In the genomic region with DNA sequence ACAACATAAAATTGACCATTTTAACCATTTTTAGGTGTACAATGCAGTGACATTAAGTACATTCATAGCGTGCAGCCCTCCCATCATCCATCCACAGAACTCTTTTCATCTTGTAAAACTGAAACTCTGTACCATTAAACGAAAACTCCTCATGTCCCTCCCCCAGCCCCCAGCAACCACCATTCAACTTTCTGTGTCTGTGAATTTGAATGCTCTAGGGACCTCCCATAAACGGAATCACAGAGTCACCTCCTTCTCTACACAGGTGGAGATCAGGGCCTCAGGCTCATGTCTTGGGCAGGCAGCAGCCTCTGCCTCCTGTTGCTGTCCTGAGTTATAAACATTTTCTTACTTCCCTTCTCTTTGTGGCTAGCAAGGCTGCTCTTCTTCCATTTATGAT, we compare ENCODE assay signal across 11 cellular contexts. TPM values are rescaled to one million over a fixed set of nuclear protein-coding genes. Genes with fewer than 3 reads are reported as not detected.
A peak's percentile ranks its signal among the peaks of the same experiment; 100 is the strongest.
DNase-seq lines count a peak whose midpoint lies in the region; ATAC-seq and TF ChIP-seq lines count a peak whose summit lies in the region.
"Had no signal": no experiment of that assay in that cellular context is flagged by ENCODE, and none has a peak within 500 bp of the region (broad histone marks: within the 10 kb centered on the region; RNA-seq: fewer than 3 reads in every experiment).

No MANE protein-coding gene starts in this region.

- peak; percentile 86 for ATAC-seq in GM21717 (IDR thresholded peaks at IDR 0.05; ENCODE audit: unreplicated experiment)
- peak; percentile 77 for ATAC-seq in HG03439 (IDR thresholded peaks at IDR 0.05; ENCODE audit: unreplicated experiment)
- no peak for ATAC-seq in HG02970 (IDR thresholded peaks at IDR 0.05; ENCODE audit: low FRiP score, unreplicated experiment)
- ATAC-seq: T-helper 17 cell had no signal

- no peak overlapping the region for H3K4me3 Mint-ChIP-seq in activated naive CD4-positive, alpha-beta T cell treated with anti-CD3 and anti-CD28 coated beads for 36 hours
- H3K4me3 Mint-ChIP-seq in progenitor cell of endocrine pancreas (ENCODE audit: low read depth): no peak overlapping the region
- H3K4me3 Mint-ChIP-seq: T-helper 17 cell had no signal

- H3K36me3 Mint-ChIP-seq in activated naive CD4-positive, alpha-beta T cell treated with anti-CD3 and anti-CD28 coated beads for 36 hours (ENCODE audit: low read depth): no peaks in the 10 kb centered on the region
- no peaks in the 10 kb centered on the region for H3K36me3 Mint-ChIP-seq in progenitor cell of endocrine pancreas (ENCODE audit: insufficient read depth)

- no peaks in the 10 kb centered on the region for H3K27me3 Mint-ChIP-seq in activated naive CD4-positive, alpha-beta T cell treated with anti-CD3 and anti-CD28 coated beads for 36 hours (ENCODE audit: low read depth)
- peaks cover 6% of the 10 kb centered on the region for H3K27me3 Mint-ChIP-seq in progenitor cell of endocrine pancreas
- H3K27me3 Mint-ChIP-seq: T-helper 17 cell had no signal

- no peaks in the 10 kb centered on the region for H3K9me3 Mint-ChIP-seq in activated naive CD4-positive, alpha-beta T cell treated with anti-CD3 and anti-CD28 coated beads for 36 hours
- no peaks in the 10 kb centered on the region for H3K9me3 Mint-ChIP-seq in progenitor cell of endocrine pancreas (ENCODE audit: low read depth)

- peaks cover 7% of the 10 kb centered on the region for H3K4me1 Mint-ChIP-seq in activated naive CD4-positive, alpha-beta T cell treated with anti-CD3 and anti-CD28 coated beads for 36 hours (ENCODE audit: low read depth)
- H3K4me1 Mint-ChIP-seq in progenitor cell of endocrine pancreas (ENCODE audit: low read depth): peaks cover 11% of the 10 kb centered on the region

- no peak overlapping the region for H3K27ac Mint-ChIP-seq in activated naive CD4-positive, alpha-beta T cell treated with anti-CD3 and anti-CD28 coated beads for 36 hours
- peak overlapping the region; percentile 78 for H3K27ac Mint-ChIP-seq in progenitor cell of endocrine pancreas
- H3K27ac Mint-ChIP-seq: T-helper 17 cell had no signal

- peak; percentile 55 for DNase-seq in activated naive CD4-positive, alpha-beta T cell treated with anti-CD3 and anti-CD28 coated beads for 36 hours
- DNase-seq in activated naive CD4-positive, alpha-beta T cell treated with Interleukin-2 at 50 U/mL for 16 hours: no peak
- DNase-seq in progenitor cell of endocrine pancreas (ENCODE audit: low spot score, unreplicated experiment): no peak
- no peak for DNase-seq in cerebellum (ENCODE audit: low spot score)
- DNase-seq in NCI-H2081 (lab: John Stamatoyannopoulos, UW): no peak
- DNase-seq: NCI-H2227 treated with DMSO at 0.1 percent for 48 hours, occipital lobe, T-helper 17 cell had no signal

- no peak for TF ChIP-seq CTCF in progenitor cell of endocrine pancreas (IDR thresholded peaks at IDR 0.05; ENCODE audit: unreplicated experiment)

- intact Hi-C loops in activated naive CD4-positive, alpha-beta T cell treated with anti-CD3 and anti-CD28 coated beads for 36 hours (cut with micrococcal nuclease): loop anchor here (1.0 kb wide), 1 partner anchor 33 kb away; no protein-coding TSS in a partner anchor

- CTCF ChIA-PET in activated naive CD4-positive, alpha-beta T cell treated with anti-CD3 and anti-CD28 coated beads for 36 hours (lab: Charles Lee): no interaction called here

RNA-seq across cellular contexts. Expression of a gene that starts 7.3 kb away (rescaled TPM):
- total RNA-seq in activated naive CD4-positive, alpha-beta T cell treated with anti-CD3 and anti-CD28 coated beads for 36 hours: 10 to 100 TPM; 31.2 to 34.1 TPM
- total RNA-seq in progenitor cell of endocrine pancreas (16.5 and 18.4 TPM in 2 replicates), cerebellum (3.7 TPM)
